Comparison of ENCODE assay signal across 8 cellular contexts in the genomic region with DNA sequence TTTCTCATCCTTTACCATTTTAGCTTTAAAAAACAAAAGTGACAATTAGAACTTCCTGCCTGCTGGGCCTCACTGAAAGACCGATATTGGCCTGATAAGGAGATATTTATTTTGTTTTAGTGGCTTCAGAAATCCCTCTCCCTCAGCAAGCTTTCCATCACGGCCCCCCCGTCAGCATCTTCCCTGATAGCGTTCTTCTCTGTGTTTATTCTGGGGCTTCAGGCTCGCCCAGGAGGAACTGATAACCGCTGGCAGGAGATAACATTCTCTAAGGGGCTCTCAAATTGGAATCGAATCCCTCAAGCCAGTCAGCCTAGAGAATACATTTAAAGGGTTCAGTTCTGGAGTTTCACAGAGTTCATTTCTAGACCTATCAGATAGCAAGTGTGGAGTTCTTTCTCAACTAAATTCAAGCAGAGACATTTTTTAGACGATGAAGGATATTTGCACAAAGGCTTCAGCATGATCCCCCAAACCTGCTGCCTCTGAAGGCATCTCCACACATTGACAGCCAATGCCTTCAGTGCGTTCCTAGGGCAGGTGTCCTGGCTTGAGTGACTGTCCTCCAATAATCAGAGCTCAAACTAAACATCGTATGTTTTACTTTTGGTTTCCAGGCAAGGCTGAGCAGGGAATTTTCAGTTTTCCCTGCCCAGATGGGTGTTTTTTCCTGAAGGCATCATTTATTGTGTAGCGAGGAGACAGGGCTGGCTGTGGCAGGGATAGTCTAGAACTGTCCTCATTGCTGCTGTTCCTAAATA. TPM values are rescaled to one million over a fixed set of nuclear protein-coding genes. Genes with fewer than 3 reads are reported as not detected.
DNase-seq lines count a peak whose midpoint lies in the region; ATAC-seq and TF ChIP-seq lines count a peak whose summit lies in the region.

No MANE protein-coding gene starts in this region.

- peak overlapping the region; percentile 49 for H3K27ac ChIP-seq in suprapubic skin

- CTCF ChIA-PET in activated naive CD4-positive, alpha-beta T cell treated with anti-CD3 and anti-CD28 coated beads, Interleukin-2, amount 10 ng/mL, durations not matched to agents 7 days and 5 days (lab: Charles Lee): interaction anchor here (1.0 to 1.5 kb wide), 5 partner anchors 9 to 120 kb away, joined by 3 to 7 read pairs (median 5); no protein-coding TSS in a partner anchor
- CTCF ChIA-PET in activated CD8-positive, alpha-beta T cell treated with anti-CD3 and anti-CD28 coated beads for 36 hours (lab: Charles Lee): interaction anchor here (1.0 to 1.5 kb wide), 4 partner anchors 9 to 120 kb away, joined by 3 to 7 read pairs (median 4); no protein-coding TSS in a partner anchor

- H3K36me3 Mint-ChIP-seq in activated naive CD4-positive, alpha-beta T cell treated with anti-CD3 and anti-CD28 coated beads, Interleukin-2, amount 10 ng/mL, durations not matched to agents 7 days and 5 days: peaks cover 83% of the 10 kb centered on the region
- peaks cover 85% of the 10 kb centered on the region for H3K36me3 Mint-ChIP-seq in activated CD8-positive, alpha-beta T cell treated with anti-CD3 and anti-CD28 coated beads for 36 hours (ENCODE audit: low read depth)
- H3K36me3 Mint-ChIP-seq in immature natural killer cell (peaks cover 67 to 79% (median 69%) of the 10 kb centered on the region in 3 donors), progenitor cell of endocrine pancreas (ENCODE audit: insufficient read depth) (peaks cover 5% of the 10 kb centered on the region)

- H3K4me1 Mint-ChIP-seq in activated naive CD4-positive, alpha-beta T cell treated with anti-CD3 and anti-CD28 coated beads, Interleukin-2, amount 10 ng/mL, durations not matched to agents 7 days and 5 days: peaks cover 88% of the 10 kb centered on the region
- H3K4me1 Mint-ChIP-seq in activated CD8-positive, alpha-beta T cell treated with anti-CD3 and anti-CD28 coated beads for 36 hours (ENCODE audit: low read depth): peaks cover 81% of the 10 kb centered on the region
- peaks cover 75 to 90% of the 10 kb centered on the region in 2 donors for H3K4me1 Mint-ChIP-seq in immature natural killer cell
- H3K4me1 Mint-ChIP-seq in progenitor cell of endocrine pancreas (ENCODE audit: low read depth): peaks cover 26% of the 10 kb centered on the region

- TF ChIP-seq POLR2A in suprapubic skin (IDR thresholded peaks at IDR 0.05): no peak

- intact Hi-C loops in activated CD8-positive, alpha-beta T cell treated with anti-CD3 and anti-CD28 coated beads for 36 hours (cut with micrococcal nuclease): loop anchor here (1.0 kb wide), 1 partner anchor 38 kb away; no protein-coding TSS in a partner anchor

- peaks cover 19% of the 10 kb centered on the region for H3K27me3 Mint-ChIP-seq in activated naive CD4-positive, alpha-beta T cell treated with anti-CD3 and anti-CD28 coated beads, Interleukin-2, amount 10 ng/mL, durations not matched to agents 7 days and 5 days
- H3K27me3 Mint-ChIP-seq in activated CD8-positive, alpha-beta T cell treated with anti-CD3 and anti-CD28 coated beads for 36 hours: peaks cover 7% of the 10 kb centered on the region
- H3K27me3 Mint-ChIP-seq in immature natural killer cell (ENCODE audit: low read depth in 3 of 3) (peaks cover 4 to 24% (median 9%) of the 10 kb centered on the region in 3 donors), progenitor cell of endocrine pancreas (peaks cover 27% of the 10 kb centered on the region)

- no peak for TF ChIP-seq EP300 in suprapubic skin (IDR thresholded peaks at IDR 0.05)

- ATAC-seq in activated CD8-positive, alpha-beta T cell treated with anti-CD3 and anti-CD28 coated beads for 36 hours: no peak
- no peak for ATAC-seq in GM18520 (IDR thresholded peaks at IDR 0.05; ENCODE audit: unreplicated experiment)

- no peaks in the 10 kb centered on the region for H3K27me3 ChIP-seq in suprapubic skin

- peaks cover 41% of the 10 kb centered on the region for H3K4me1 ChIP-seq in suprapubic skin

- no peaks in the 10 kb centered on the region for H3K9me3 ChIP-seq in suprapubic skin

- H3K27ac Mint-ChIP-seq in activated naive CD4-positive, alpha-beta T cell treated with anti-CD3 and anti-CD28 coated beads, Interleukin-2, amount 10 ng/mL, durations not matched to agents 7 days and 5 days: peak overlapping the region; percentile 75
- H3K27ac Mint-ChIP-seq in activated CD8-positive, alpha-beta T cell treated with anti-CD3 and anti-CD28 coated beads for 36 hours: peak overlapping the region; percentile 96
- H3K27ac Mint-ChIP-seq in immature natural killer cell: peak overlapping the region; percentile 94 to 100 (median 98)
- no peak overlapping the region for H3K27ac Mint-ChIP-seq in progenitor cell of endocrine pancreas

- peaks cover 21% of the 10 kb centered on the region for H3K36me3 ChIP-seq in suprapubic skin

- TF ChIP-seq CTCF in activated CD8-positive, alpha-beta T cell treated with anti-CD3 and anti-CD28 coated beads for 36 hours (IDR thresholded peaks at IDR 0.05): no peak
- TF ChIP-seq CTCF in suprapubic skin (IDR thresholded peaks at IDR 0.05) (no peak), progenitor cell of endocrine pancreas (IDR thresholded peaks at IDR 0.05; ENCODE audit: unreplicated experiment) (no peak)

- 64% methylated on average over 11 of the region's 11 CpGs for WGBS in suprapubic skin

- no peak for DNase-seq in activated naive CD4-positive, alpha-beta T cell treated with anti-CD3 and anti-CD28 coated beads, Interleukin-2, amount 10 ng/mL, durations not matched to agents 7 days and 5 days
- no peak for DNase-seq in activated naive CD4-positive, alpha-beta T cell treated with Interleukin-2 at 50 U/mL for 16 hours
- no peak for DNase-seq in activated CD8-positive, alpha-beta T cell treated with anti-CD3 and anti-CD28 coated beads for 36 hours
- DNase-seq in immature natural killer cell: no peak
- no peak for DNase-seq in suprapubic skin (ENCODE audit: low spot score in 2 of 2)
- DNase-seq in progenitor cell of endocrine pancreas (ENCODE audit: low spot score, unreplicated experiment): no peak
- DNase-seq in activated gamma-delta T cell (lab: John Stamatoyannopoulos, UW): no peak

- POLR2A ChIA-PET in activated CD8-positive, alpha-beta T cell treated with anti-CD3 and anti-CD28 coated beads for 36 hours (lab: Charles Lee): interaction anchor here (0.6 to 4.4 kb wide), 17 partner anchors 11 to 121 kb away, joined by 3 to 28 read pairs (median 3); no protein-coding TSS in a partner anchor

- H3K4me3 Mint-ChIP-seq in activated naive CD4-positive, alpha-beta T cell treated with anti-CD3 and anti-CD28 coated beads, Interleukin-2, amount 10 ng/mL, durations not matched to agents 7 days and 5 days: peak overlapping the region; percentile 85
- H3K4me3 Mint-ChIP-seq in activated CD8-positive, alpha-beta T cell treated with anti-CD3 and anti-CD28 coated beads for 36 hours: peak overlapping the region; percentile 78
- H3K4me3 Mint-ChIP-seq in immature natural killer cell (peak overlapping the region; percentile 94 to 100 (median 97)), progenitor cell of endocrine pancreas (ENCODE audit: low read depth) (no peak overlapping the region)

- H3K9me3 Mint-ChIP-seq in activated naive CD4-positive, alpha-beta T cell treated with anti-CD3 and anti-CD28 coated beads, Interleukin-2, amount 10 ng/mL, durations not matched to agents 7 days and 5 days: no peaks in the 10 kb centered on the region
- H3K9me3 Mint-ChIP-seq in activated CD8-positive, alpha-beta T cell treated with anti-CD3 and anti-CD28 coated beads for 36 hours: peaks cover 3% of the 10 kb centered on the region
- H3K9me3 Mint-ChIP-seq in immature natural killer cell: no peaks in the 10 kb centered on the region
- H3K9me3 Mint-ChIP-seq in progenitor cell of endocrine pancreas (ENCODE audit: low read depth): no peaks in the 10 kb centered on the region

- peak overlapping the region; percentile 38 for H3K4me3 ChIP-seq in suprapubic skin

RNA-seq across cellular contexts. Expression of gene PRDM1, which starts 17.0 kb away (rescaled TPM):
- total RNA-seq in activated CD8-positive, alpha-beta T cell treated with anti-CD3 and anti-CD28 coated beads for 36 hours: 10 to 100 TPM; 24.6 to 24.7 TPM
- 10 to 100 TPM; 25.3 to 77.0 (median 33.0) TPM for polyA plus RNA-seq in immature natural killer cell
- total RNA-seq in suprapubic skin: 10 to 100 TPM; 10.9 to 47.7 (median 27.8) TPM
- total RNA-seq in progenitor cell of endocrine pancreas: 4.3 and 8.9 TPM in 2 replicates
